ENCODE assay signal across 11 cellular contexts in genomic region chr11:109864161-109864661, GRCh38.
DNase-seq lines count a peak whose midpoint lies in the region; ATAC-seq and TF ChIP-seq lines count a peak whose summit lies in the region.
"Had no signal": no experiment of that assay in that cellular context is flagged by ENCODE, and none has a peak within 500 bp of the region (broad histone marks: within the 10 kb centered on the region; RNA-seq: fewer than 3 reads in every experiment).

No MANE protein-coding gene starts in this region.

- H3K4me1 ChIP-seq in tibial artery, result no peaks in the 10 kb centered on the region
- H3K4me1 ChIP-seq in esophagus squamous epithelium, result no peaks in the 10 kb centered on the region
- H3K4me1 ChIP-seq: HAP-1 had no signal

- DNase-seq in NCI-H1417 (lab: John Stamatoyannopoulos, UW) (peak in 2 of 3 experiments; percentile 14 to 37), NCI-H1417 treated with DMSO at 0.1 percent for 48 hours (lab: John Stamatoyannopoulos, UW) (no peak), NCI-H146 (lab: John Stamatoyannopoulos, UW) (peak; percentile 50), renal cortical epithelial cell (ENCODE audit: low read depth) (peak; percentile 64), tibial artery (no peak), esophagus squamous epithelium (lab: John Stamatoyannopoulos, UW) (no peak), activated gamma-delta T cell (lab: John Stamatoyannopoulos, UW) (no peak)

- H3K4me3 ChIP-seq in tibial artery (no peak overlapping the region), esophagus squamous epithelium (no peak overlapping the region)
- H3K4me3 ChIP-seq: HAP-1 had no signal

- no peaks in the 10 kb centered on the region for H3K9me3 ChIP-seq in tibial artery
- H3K9me3 ChIP-seq in esophagus squamous epithelium, result no peaks in the 10 kb centered on the region
- H3K9me3 ChIP-seq: HAP-1 had no signal

- TF ChIP-seq POLR2A in esophagus squamous epithelium (IDR thresholded peaks at IDR 0.05), result no peak

- H3K27me3 ChIP-seq in tibial artery, result no peaks in the 10 kb centered on the region
- H3K27me3 ChIP-seq in esophagus squamous epithelium, result no peaks in the 10 kb centered on the region

- H3K36me3 ChIP-seq in tibial artery (no peaks in the 10 kb centered on the region), esophagus squamous epithelium (no peaks in the 10 kb centered on the region)
- H3K36me3 ChIP-seq: HAP-1 had no signal

- peak; percentile 93 for ATAC-seq in HG02623 (IDR thresholded peaks at IDR 0.05; ENCODE audit: unreplicated experiment)
- ATAC-seq: Panc1 had no signal

- no peak for TF ChIP-seq CTCF in tibial artery (IDR thresholded peaks at IDR 0.05)
- TF ChIP-seq CTCF in esophagus squamous epithelium (IDR thresholded peaks at IDR 0.05), result no peak

- intact Hi-C loops in tibial artery (cut with DNase I; ENCODE audit: low total_unique reads) (no loop called here), esophagus squamous epithelium (cut with DNase I) (no loop called here)

- 64 to 78% methylated on average over 3 of the region's 3 CpGs for WGBS in esophagus squamous epithelium, 2 donors

- no peak overlapping the region for H3K27ac ChIP-seq in tibial artery
- no peak overlapping the region for H3K27ac ChIP-seq in esophagus squamous epithelium
- H3K27ac ChIP-seq: 22Rv1 had no signal

Comparison
In these comparisons a context has a peak if more than half of its experiments do, and no peak if none do; other contexts are left out.
1. DNase-seq: peak in NCI-H1417 (2 of 3), NCI-H146 (single experiment) and renal cortical epithelial cell (single experiment); none in NCI-H1417 treated with DMSO at 0.1 percent for 48 hours (single experiment), tibial artery (0 of 2), esophagus squamous epithelium (single experiment) and activated gamma-delta T cell (single experiment).